ENCODE assay signal across 1 cellular context in genomic region chr3:117995795-117996194, GRCh38.
TF ChIP-seq lines count a peak whose summit lies in the region.

No MANE protein-coding gene starts in this region.

TF ChIP-seq in GM23338, 12 proteins besides CTCF, POLR2A, EP300 and RAD21 (continued from another document):
- TF ChIP-seq EZH2 (IDR thresholded peaks at IDR 0.05; ENCODE audit: low read depth, unreplicated experiment), result no peak
- no peak for TF ChIP-seq REST (IDR thresholded peaks at IDR 0.05; ENCODE audit: unreplicated experiment)
- TF ChIP-seq JUNB (IDR thresholded peaks at IDR 0.05; ENCODE audit: unreplicated experiment), result no peak
- TF ChIP-seq, protein P1, sequence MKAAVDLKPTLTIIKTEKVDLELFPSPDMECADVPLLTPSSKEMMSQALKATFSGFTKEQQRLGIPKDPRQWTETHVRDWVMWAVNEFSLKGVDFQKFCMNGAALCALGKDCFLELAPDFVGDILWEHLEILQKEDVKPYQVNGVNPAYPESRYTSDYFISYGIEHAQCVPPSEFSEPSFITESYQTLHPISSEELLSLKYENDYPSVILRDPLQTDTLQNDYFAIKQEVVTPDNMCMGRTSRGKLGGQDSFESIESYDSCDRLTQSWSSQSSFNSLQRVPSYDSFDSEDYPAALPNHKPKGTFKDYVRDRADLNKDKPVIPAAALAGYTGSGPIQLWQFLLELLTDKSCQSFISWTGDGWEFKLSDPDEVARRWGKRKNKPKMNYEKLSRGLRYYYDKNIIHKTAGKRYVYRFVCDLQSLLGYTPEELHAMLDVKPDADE (IDR thresholded peaks at IDR 0.05), result no peak
